4 cellular contexts compared by ENCODE assay signal in genomic region chr1:174588618-174589017, GRCh38.
DNase-seq lines count a peak whose midpoint lies in the region; ATAC-seq, FAIRE-seq and TF ChIP-seq lines count a peak whose summit lies in the region.
"Not testable (repeated sequence)": the region's sequence is repeated elsewhere in the genome, so short reads cannot be mapped to it uniquely, and the experiment has no call there.

No MANE protein-coding gene starts in this region.

- H2AFZ ChIP-seq in astrocyte (ENCODE audit: low read depth, low read length); K562 (ENCODE audit: low read depth, low read length): not testable (repeated sequence)

- TF ChIP-seq EP300 in K562 (IDR thresholded peaks at IDR 0.05; ENCODE audit: low read length): not testable (repeated sequence)

- peak; percentile 26 for FAIRE-seq in astrocyte (lab: Jason Lieb, UNC)
- not testable (repeated sequence) for FAIRE-seq in K562 (lab: Jason Lieb, UNC)

- TF ChIP-seq RAD21 in K562 (CRISPR knock-in tag; conservative IDR thresholded peaks at IDR 0.05 in 1 of 2, IDR thresholded peaks at IDR 0.05 in 1 of 2): not testable (repeated sequence)

- not testable (repeated sequence) for H3K4me1 ChIP-seq in HEK293 (ENCODE audit: control insufficient read depth, insufficient read depth, low read length); astrocyte (ENCODE audit: insufficient read depth, low read length); K562 (replicated peaks in 1 of 2; ENCODE audit: control insufficient read depth in 2 of 2, insufficient read depth in 2 of 2, low read length in 2 of 2)

- not testable (repeated sequence) for H3K9ac ChIP-seq in astrocyte (ENCODE audit: low read length); K562 (ENCODE audit: insufficient read depth in 1 of 2, low read depth in 2 of 2, low read length in 2 of 2)

- not testable (repeated sequence) for H3K36me3 Mint-ChIP-seq in astrocyte (ENCODE audit: low read depth, unreplicated experiment)

- H3K9me3 Mint-ChIP-seq in astrocyte (ENCODE audit: unreplicated experiment): not testable (repeated sequence)

- not testable (repeated sequence) for H3K27me3 Mint-ChIP-seq in astrocyte (ENCODE audit: low read depth, unreplicated experiment)

- CTCF ChIA-PET in HEK293 (lab: Yijun Ruan, JAX); K562 (lab: Yijun Ruan, JAX; ENCODE audit: low intra/inter-chr PET ratio): not testable (repeated sequence)

- intact Hi-C loops in K562 (cut with micrococcal nuclease): not testable (repeated sequence)

- H3K27ac Mint-ChIP-seq in astrocyte (ENCODE audit: unreplicated experiment): not testable (repeated sequence)

- not testable (repeated sequence) for BruUV-seq in K562 (replicated peaks; lab: Mats Ljungman, UMichigan)

- H3K27me3 ChIP-seq in astrocyte (ENCODE audit: insufficient read depth, low read length); K562 (ENCODE audit: control insufficient read depth in 2 of 2, insufficient read depth in 2 of 2, low read length in 2 of 2): not testable (repeated sequence)

- not testable (repeated sequence) for TF ChIP-seq CTCF in HEK293 (tag by site-specific recombination; IDR thresholded peaks at IDR 0.05); astrocyte (IDR thresholded peaks at IDR 0.05; ENCODE audit: insufficient read depth, low read depth, low read length); K562 (IDR thresholded peaks at IDR 0.05 in 2 of 3, conservative IDR thresholded peaks at IDR 0.05 in 1 of 3; ENCODE audit: insufficient read depth in 2 of 3, low read depth in 1 of 3, low read length in 3 of 3)

- DNase-seq in astrocyte (ENCODE audit: low read depth); K562 (ENCODE audit: extremely low read depth in 1 of 4, low spot score in 3 of 4): not testable (repeated sequence)

- H3K36me3 ChIP-seq in HEK293 (ENCODE audit: control insufficient read depth in 2 of 2, insufficient read depth in 1 of 2, low read length in 2 of 2); astrocyte (ENCODE audit: insufficient read depth, low read length); K562 (ENCODE audit: control insufficient read depth, insufficient read depth, low read length): not testable (repeated sequence)

- ATAC-seq in SK-N-SH treated with all-trans-retinoic acid at 6 μM for 48 hours, K562: not testable (repeated sequence)

- H3K9me1 ChIP-seq in K562 (ENCODE audit: control insufficient read depth, insufficient read depth, low read length): not testable (repeated sequence)

- not testable (repeated sequence) for TF ChIP-seq POLR2A in K562 (conservative IDR thresholded peaks at IDR 0.05)

- in situ Hi-C loops in K562 (cut with MboI): not testable (repeated sequence)

- POLR2A ChIA-PET in HEK293 (lab: Yijun Ruan, JAX); K562 (lab: Yijun Ruan, JAX): not testable (repeated sequence)

- H3K4me1 Mint-ChIP-seq in astrocyte (ENCODE audit: low read depth, unreplicated experiment): not testable (repeated sequence)

- H3K27ac ChIP-seq in HEK293 (ENCODE audit: extremely low read depth, low read depth, low read length); astrocyte (ENCODE audit: low read depth, low read length); K562 (ENCODE audit: extremely low read depth, low read depth, low read length): not testable (repeated sequence)

- not testable (repeated sequence) for H3K79me2 ChIP-seq in astrocyte (ENCODE audit: insufficient read depth, low read length); K562 (ENCODE audit: control insufficient read depth, insufficient read depth, low read length)

- H3K9me3 ChIP-seq in HEK293 (ENCODE audit: control insufficient read depth, insufficient read depth, low read depth, low read length); astrocyte (ENCODE audit: insufficient read depth, low read depth, low read length); K562 (replicated peaks; ENCODE audit: control insufficient read depth, insufficient read depth, low read depth, low read length): not testable (repeated sequence)

- not testable (repeated sequence) for H3K4me3 Mint-ChIP-seq in astrocyte (ENCODE audit: unreplicated experiment)

- H3K4me3 ChIP-seq in HEK293 (ENCODE audit: low read depth, low read length); astrocyte (ENCODE audit: insufficient read depth, low read depth, low read length); K562: not testable (repeated sequence)

- H4K20me1 ChIP-seq in astrocyte (ENCODE audit: insufficient read depth, low read length); K562 (replicated peaks; ENCODE audit: control insufficient read depth, insufficient read depth, low read length): not testable (repeated sequence)

- not testable (repeated sequence) for H3K4me2 ChIP-seq in astrocyte (ENCODE audit: low read length); K562 (ENCODE audit: insufficient read depth, low read length)

TF ChIP-seq in HEK293, 187 proteins besides CTCF, POLR2A, EP300 and RAD21:
- peak; percentile 42; the same call in 1 of the 2 replicates for TF ChIP-seq ZNF146 (tag by site-specific recombination; IDR thresholded peaks at IDR 0.05)

TF ChIP-seq in SK-N-SH treated with all-trans-retinoic acid at 6 μM for 48 hours, 23 proteins besides CTCF, POLR2A, EP300 and RAD21:
- peak; percentile 79 for TF ChIP-seq ZNF8 (CRISPR knock-in tag; IDR thresholded peaks at IDR 0.05)

TF ChIP-seq in K562, 482 proteins besides CTCF, POLR2A, EP300 and RAD21:
- TF ChIP-seq RBM25 (IDR thresholded peaks at IDR 0.05; ENCODE audit: low read depth, low read length, severe bottlenecking) (peak; percentile 15), ZNF146 (CRISPR knock-in tag; IDR thresholded peaks at IDR 0.05; ENCODE audit: unreplicated experiment) (peak; percentile 54)
